In genomic region chr9:36136277-36136893, GRCh38 we compare ENCODE assay signal across 8 cellular contexts. TPM values are rescaled to one million over a fixed set of nuclear protein-coding genes. Genes with fewer than 3 reads are reported as not detected.
DNase-seq lines count a peak whose midpoint lies in the region; ATAC-seq and TF ChIP-seq lines count a peak whose summit lies in the region.

Gene GLIPR2 (plus strand): TSS chr9:36136733. CDS start chr9:36136779, 46 bp downstream.

- peaks cover 49% of the 10 kb centered on the region for H3K27me3 ChIP-seq in ectodermal cell (ENCODE audit: control insufficient read depth, insufficient read depth, low read length, poor library complexity, severe bottlenecking)
- no peaks in the 10 kb centered on the region for H3K27me3 ChIP-seq in lung (ENCODE audit: control insufficient read depth, insufficient read depth)

- intact Hi-C loops in activated CD4-positive, alpha-beta memory T cell treated with anti-CD3 and anti-CD28 coated beads for 36 hours (cut with micrococcal nuclease), result loop anchor here (1.0 to 5.0 kb wide), 4 partner anchors 16 to 99 kb away; partner anchors contain the start of gene RECK

- no peaks in the 10 kb centered on the region for H3K36me3 Mint-ChIP-seq in activated CD4-positive, alpha-beta memory T cell treated with anti-CD3 and anti-CD28 coated beads for 36 hours

- peaks cover 45% of the 10 kb centered on the region for H3K4me1 Mint-ChIP-seq in activated CD4-positive, alpha-beta memory T cell treated with anti-CD3 and anti-CD28 coated beads for 36 hours (ENCODE audit: low read depth)

- ATAC-seq in HG02852 (IDR thresholded peaks at IDR 0.05; ENCODE audit: unreplicated experiment) (peak; percentile 95), lung (ENCODE audit: insufficient read depth, low FRiP score) (peak; percentile 99)

- CTCF ChIA-PET in activated CD4-positive, alpha-beta memory T cell treated with anti-CD3 and anti-CD28 coated beads for 36 hours (lab: Charles Lee), result interaction anchor here (1.2 to 4.8 kb wide), 6 partner anchors 12 to 53 kb away, joined by 3 to 34 read pairs (median 6); no protein-coding TSS in a partner anchor

- TF ChIP-seq CTCF in lung (IDR thresholded peaks at IDR 0.05; ENCODE audit: control extremely low read depth, extremely low read depth), result no peak

- peak within 1 kb of the TSS; percentile 48 for H3K27ac Mint-ChIP-seq in activated CD4-positive, alpha-beta memory T cell treated with anti-CD3 and anti-CD28 coated beads for 36 hours

- peaks cover 8% of the 10 kb centered on the region for H3K4me1 ChIP-seq in ectodermal cell (ENCODE audit: control insufficient read depth, insufficient read depth, low read length)
- peaks cover 0 to 8% of the 10 kb centered on the region in 2 donors for H3K4me1 ChIP-seq in lung (ENCODE audit: control insufficient read depth in 2 of 2, insufficient read depth in 2 of 2, low read length in 2 of 2)

- H3K27ac ChIP-seq in ectodermal cell (ENCODE audit: insufficient read depth, low read depth, low read length, poor library complexity, severe bottlenecking) (no peak within 1 kb of the TSS), lung (ENCODE audit: low read depth in 1 of 2, low read length in 1 of 2) (peak within 1 kb of the TSS; percentile 58 to 64)

- H3K4me3 ChIP-seq in ectodermal cell (ENCODE audit: insufficient read depth, low read depth, low read length) (peak within 1 kb of the TSS; percentile 56), lung (peak within 1 kb of the TSS; percentile 64)

- 0% methylated on average over 82 of the region's 82 CpGs for WGBS in ectodermal cell, 2 experiments
- WGBS in lung, 2 donors, result 0% methylated on average over 65 to 82 of the region's 82 CpGs

- H3K9me3 ChIP-seq in ectodermal cell (ENCODE audit: control insufficient read depth, low read length) (no peaks in the 10 kb centered on the region), lung (ENCODE audit: control insufficient read depth in 2 of 2, insufficient read depth in 1 of 2, low read length in 1 of 2) (no peaks in the 10 kb centered on the region)

- POLR2A ChIA-PET in activated CD4-positive, alpha-beta memory T cell treated with anti-CD3 and anti-CD28 coated beads for 36 hours (lab: Charles Lee), result interaction anchor here (0.6 to 1.2 kb wide), 6 partner anchors 12 to 975 kb away, joined by 3 to 5 read pairs (median 4); partner anchors contain the start of gene CLTA

- H3K36me3 ChIP-seq in ectodermal cell (ENCODE audit: control insufficient read depth, insufficient read depth, low read length) (no peaks in the 10 kb centered on the region), lung (ENCODE audit: control insufficient read depth in 2 of 2, insufficient read depth in 2 of 2, low read length in 2 of 2) (no peaks in the 10 kb centered on the region)

- DNase-seq in NK-92 treated with Interleukin-12 subunit alpha and Interleukin-12 subunit beta, amount 100 ng/mL, for 24 hours (lab: John Stamatoyannopoulos, UW), result peak; percentile 42
- no peak for DNase-seq in NK-92 (lab: John Stamatoyannopoulos, UW; ENCODE audit: unreplicated experiment)
- peak; percentile 28 for DNase-seq in NCI-H2171 (lab: John Stamatoyannopoulos, UW)
- DNase-seq in activated CD4-positive, alpha-beta memory T cell treated with anti-CD3 and anti-CD28 coated beads for 36 hours, result peak; percentile 84
- peak; percentile 80 for DNase-seq in lung (ENCODE audit: low spot score)
- DNase-seq in stimulated activated CD4-positive, alpha-beta T cell treated with anti-CD3 and anti-CD28 coated beads, TNF-alpha, amount 100 ng/mL, for 1 hour (ENCODE audit: low read depth in 3 of 3, low spot score in 1 of 3), result peak; percentile 45 to 66 (median 55)

- H3K9me3 Mint-ChIP-seq in activated CD4-positive, alpha-beta memory T cell treated with anti-CD3 and anti-CD28 coated beads for 36 hours, result no peaks in the 10 kb centered on the region

- no peaks in the 10 kb centered on the region for H3K27me3 Mint-ChIP-seq in activated CD4-positive, alpha-beta memory T cell treated with anti-CD3 and anti-CD28 coated beads for 36 hours

- peak within 1 kb of the TSS; percentile 79 for H3K4me3 Mint-ChIP-seq in activated CD4-positive, alpha-beta memory T cell treated with anti-CD3 and anti-CD28 coated beads for 36 hours

RNA-seq across cellular contexts. Expression of gene GLIPR2, which starts in this region (rescaled TPM):
- total RNA-seq in activated CD4-positive, alpha-beta memory T cell treated with anti-CD3 and anti-CD28 coated beads for 36 hours, result 10 to 100 TPM; 24.7 to 25.8 TPM
- 40.7 TPM for polyA plus RNA-seq in ectodermal cell (2013, experiment 1 of 4)
- polyA plus RNA-seq in ectodermal cell (2013, experiment 2 of 4), result 30.2 TPM
- polyA plus RNA-seq in ectodermal cell (2013, experiment 3 of 4), result 25.0 TPM
- polyA plus RNA-seq in ectodermal cell (2013, experiment 4 of 4), result 24.2 TPM
- 100 to 1,000 TPM in 1 of 2 donors, 10 to 100 TPM in 1; 17.4 to 112 TPM for total RNA-seq in lung
- 10 to 100 TPM; 61.6 to 90.0 TPM for polyA plus RNA-seq in lung
